8 cellular contexts compared by ENCODE assay signal in the genomic region with DNA sequence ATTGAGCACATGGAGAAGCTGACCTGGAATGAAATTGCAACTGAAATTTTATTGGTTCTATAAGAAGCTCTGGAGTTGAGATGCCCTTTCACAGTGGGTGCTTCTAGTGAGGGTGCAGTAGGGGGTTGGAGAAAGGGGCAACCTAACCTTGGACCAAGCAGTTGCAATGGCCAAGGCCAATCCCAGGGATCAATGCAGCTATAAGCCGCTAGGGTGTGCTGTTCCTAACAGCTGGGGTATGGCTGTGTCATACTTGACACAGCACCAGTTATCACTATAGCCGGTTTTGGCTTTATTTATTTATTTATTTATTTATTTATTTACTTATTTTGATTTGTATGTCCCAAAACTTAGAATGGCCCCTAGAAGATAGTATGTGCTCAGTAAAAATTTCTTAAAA.
DNase-seq lines count a peak whose midpoint lies in the region; ATAC-seq and TF ChIP-seq lines count a peak whose summit lies in the region.

No MANE protein-coding gene starts in this region.

- no peaks in the 10 kb centered on the region for H3K36me3 Mint-ChIP-seq in activated naive CD4-positive, alpha-beta T cell treated with anti-CD3 and anti-CD28 coated beads, Interleukin-2, amount 50 U/mL, for 72 hours

- H3K4me1 ChIP-seq in lower lobe of right lung (no peaks in the 10 kb centered on the region), heart right ventricle (no peaks in the 10 kb centered on the region)

- TF ChIP-seq CTCF in lower lobe of right lung (IDR thresholded peaks at IDR 0.05) (peak; percentile 37), heart right ventricle (IDR thresholded peaks at IDR 0.05) (peak in 3 of 9 donors; percentile 7 to 34 (median 11))

- intact Hi-C loops in lower lobe of right lung (cut with DNase I): no loop called here
- intact Hi-C loops in heart right ventricle (cut with DNase I): no loop called here

- ATAC-seq in GM18511 (IDR thresholded peaks at IDR 0.05; ENCODE audit: unreplicated experiment) (peak; percentile 74), HG02571 (IDR thresholded peaks at IDR 0.05; ENCODE audit: unreplicated experiment) (peak; percentile 80), lower lobe of right lung (peak in 1 of 2 donors; percentile 51), heart right ventricle (no peak)
- ATAC-seq in activated naive CD4-positive, alpha-beta T cell treated with anti-CD3 and anti-CD28 coated beads, Interleukin-2, amount 50 U/mL, for 72 hours: no peak

- WGBS in heart right ventricle, 2 donors: 39 to 51% methylated on average over 2 of the region's 2 CpGs

- H3K27ac ChIP-seq in lower lobe of right lung (no peak overlapping the region), heart right ventricle (no peak overlapping the region)

- H3K36me3 ChIP-seq in lower lobe of right lung: no peaks in the 10 kb centered on the region
- H3K36me3 ChIP-seq in MG63: no peaks in the 10 kb centered on the region
- H3K36me3 ChIP-seq in heart right ventricle: no peaks in the 10 kb centered on the region

- H3K27ac Mint-ChIP-seq in activated naive CD4-positive, alpha-beta T cell treated with anti-CD3 and anti-CD28 coated beads, Interleukin-2, amount 50 U/mL, for 72 hours: no peak overlapping the region

- H3K9me3 ChIP-seq in lower lobe of right lung (no peaks in the 10 kb centered on the region), MG63 (no peaks in the 10 kb centered on the region), heart right ventricle (peaks cover 0 to 2% (median 0%) of the 10 kb centered on the region in 11 donors)

- peak; percentile 63 for DNase-seq in OCI-M1 (lab: John Stamatoyannopoulos, UW)
- no peak for DNase-seq in lower lobe of right lung
- no peak for DNase-seq in MG63
- no peak for DNase-seq in heart right ventricle
- DNase-seq in stimulated activated CD4-positive, alpha-beta T cell treated with anti-CD3 and anti-CD28 coated beads, Interleukin-1b, Interleukin-23, amount 100 ng/mL, for 48 hours: no peak
- DNase-seq in activated naive CD4-positive, alpha-beta T cell treated with anti-CD3 and anti-CD28 coated beads, Interleukin-2, amount 50 U/mL, for 72 hours (ENCODE audit: low spot score in 2 of 2): no peak

- H3K4me3 ChIP-seq in lower lobe of right lung: no peak overlapping the region
- no peak overlapping the region for H3K4me3 ChIP-seq in MG63
- no peak overlapping the region for H3K4me3 ChIP-seq in heart right ventricle

- H3K27me3 ChIP-seq in lower lobe of right lung (ENCODE audit: low read depth): no peaks in the 10 kb centered on the region
- no peaks in the 10 kb centered on the region for H3K27me3 ChIP-seq in MG63
- H3K27me3 ChIP-seq in heart right ventricle: no peaks in the 10 kb centered on the region

- H3K9me3 Mint-ChIP-seq in activated naive CD4-positive, alpha-beta T cell treated with anti-CD3 and anti-CD28 coated beads, Interleukin-2, amount 50 U/mL, for 72 hours: no peaks in the 10 kb centered on the region

Comparison
In these comparisons a context has a peak if more than half of its experiments do, and no peak if none do; other contexts are left out.
1. ATAC-seq: peak in GM18511 (single experiment) and HG02571 (single experiment); none in heart right ventricle (0 of 8) and activated naive CD4-positive, alpha-beta T cell treated with anti-CD3 and anti-CD28 coated beads, Interleukin-2, amount 50 U/mL, for 72 hours (0 of 2).